15 cellular contexts compared by ENCODE assay signal in the genomic region with DNA sequence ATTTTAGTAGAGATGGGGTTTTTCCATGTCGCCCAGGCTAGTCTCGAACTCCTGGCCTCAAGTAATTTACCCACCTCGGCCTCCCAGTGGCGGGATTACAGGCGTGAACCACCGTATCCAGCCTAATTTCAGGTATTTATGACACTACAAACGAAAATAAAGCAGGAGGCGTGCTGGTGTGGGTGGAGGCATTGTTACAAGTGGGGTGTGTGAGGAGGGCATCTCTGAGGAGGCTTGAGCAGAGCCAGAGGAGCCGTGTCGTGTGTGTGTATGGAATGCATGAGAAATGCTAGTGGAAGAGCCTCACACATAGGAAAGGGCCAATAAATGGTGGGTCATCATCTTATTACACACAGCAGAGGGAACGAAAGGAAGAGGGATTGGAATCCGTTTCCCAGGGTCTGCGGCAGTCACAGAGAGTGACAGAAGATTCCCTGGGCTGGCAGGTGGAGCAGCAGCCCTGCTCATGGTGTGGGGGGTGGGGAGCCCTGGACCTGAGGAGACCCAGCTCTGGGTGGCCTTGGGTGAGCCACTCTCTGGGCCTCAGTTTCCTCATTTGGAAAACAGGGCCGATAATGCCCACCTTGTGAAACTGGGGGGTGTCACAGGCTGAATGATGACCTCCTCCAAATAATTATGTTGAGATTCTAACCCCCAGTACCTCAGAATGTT.
"Had no signal": no experiment of that assay in that cellular context is flagged by ENCODE, and none has a peak within 500 bp of the region (broad histone marks: within the 10 kb centered on the region; RNA-seq: fewer than 3 reads in every experiment).

No MANE protein-coding gene starts in this region.

- DNase-seq: activated CD4-positive, alpha-beta T cell treated with anti-CD3 and anti-CD28 coated beads for 1 hour; activated CD4-positive, alpha-beta T cell treated with anti-CD3 and anti-CD28 coated beads, Interleukin-2, amount 50 U/mL, for 48 hours; activated CD8-positive, alpha-beta memory T cell treated with anti-CD3 and anti-CD28 coated beads, Interleukin-2, amount 10 ng/mL, durations not matched to agents 7 days and 5 days; activated gamma-delta T cell treated with Interleukin-2 at 50 U/mL for 16 hours; activated naive CD8-positive, alpha-beta T cell treated with anti-CD3 and anti-CD28 coated beads, Interleukin-2, amount 10 ng/mL, durations not matched to agents 7 days and 5 days; activated T-cell treated with anti-CD3 and anti-CD28 coated beads, Interleukin-2, amount 50 U/mL, for 48 hours; anterior cingulate cortex; endodermal cell; head of caudate nucleus; nucleus accumbens; small intestine; substantia nigra; transverse colon had no signal

- H3K27ac Mint-ChIP-seq: activated CD8-positive, alpha-beta memory T cell treated with anti-CD3 and anti-CD28 coated beads, Interleukin-2, amount 10 ng/mL, durations not matched to agents 7 days and 5 days; activated naive CD8-positive, alpha-beta T cell treated with anti-CD3 and anti-CD28 coated beads, Interleukin-2, amount 10 ng/mL, durations not matched to agents 7 days and 5 days; stimulated activated effector memory CD8-positive, alpha-beta T cell treated with anti-CD3 and anti-CD28 coated beads, Interleukin-12 subunit alpha, Interleukin-12 subunit beta, amount 100 ng/mL, for 72 hours had no signal

- H3K36me3 Mint-ChIP-seq: activated CD8-positive, alpha-beta memory T cell treated with anti-CD3 and anti-CD28 coated beads, Interleukin-2, amount 10 ng/mL, durations not matched to agents 7 days and 5 days; stimulated activated effector memory CD8-positive, alpha-beta T cell treated with anti-CD3 and anti-CD28 coated beads, Interleukin-12 subunit alpha, Interleukin-12 subunit beta, amount 100 ng/mL, for 72 hours had no signal

- H3K27me3 ChIP-seq: breast epithelium, transverse colon had no signal

- H3K36me3 ChIP-seq: breast epithelium, transverse colon had no signal

- H3K4me3 Mint-ChIP-seq: activated CD8-positive, alpha-beta memory T cell treated with anti-CD3 and anti-CD28 coated beads, Interleukin-2, amount 10 ng/mL, durations not matched to agents 7 days and 5 days; activated naive CD8-positive, alpha-beta T cell treated with anti-CD3 and anti-CD28 coated beads, Interleukin-2, amount 10 ng/mL, durations not matched to agents 7 days and 5 days; endodermal cell; stimulated activated effector memory CD8-positive, alpha-beta T cell treated with anti-CD3 and anti-CD28 coated beads, Interleukin-12 subunit alpha, Interleukin-12 subunit beta, amount 100 ng/mL, for 72 hours had no signal

- H3K9me3 Mint-ChIP-seq: activated naive CD8-positive, alpha-beta T cell treated with anti-CD3 and anti-CD28 coated beads, Interleukin-2, amount 10 ng/mL, durations not matched to agents 7 days and 5 days; stimulated activated effector memory CD8-positive, alpha-beta T cell treated with anti-CD3 and anti-CD28 coated beads, Interleukin-12 subunit alpha, Interleukin-12 subunit beta, amount 100 ng/mL, for 72 hours had no signal

- H3K4me3 ChIP-seq: breast epithelium, transverse colon had no signal

- ATAC-seq: activated CD8-positive, alpha-beta memory T cell treated with anti-CD3 and anti-CD28 coated beads, Interleukin-2, amount 10 ng/mL, durations not matched to agents 7 days and 5 days had no signal

- H3K9me3 ChIP-seq: breast epithelium, transverse colon had no signal
